Comparison of ENCODE assay signal across 8 cellular contexts in the genomic region with DNA sequence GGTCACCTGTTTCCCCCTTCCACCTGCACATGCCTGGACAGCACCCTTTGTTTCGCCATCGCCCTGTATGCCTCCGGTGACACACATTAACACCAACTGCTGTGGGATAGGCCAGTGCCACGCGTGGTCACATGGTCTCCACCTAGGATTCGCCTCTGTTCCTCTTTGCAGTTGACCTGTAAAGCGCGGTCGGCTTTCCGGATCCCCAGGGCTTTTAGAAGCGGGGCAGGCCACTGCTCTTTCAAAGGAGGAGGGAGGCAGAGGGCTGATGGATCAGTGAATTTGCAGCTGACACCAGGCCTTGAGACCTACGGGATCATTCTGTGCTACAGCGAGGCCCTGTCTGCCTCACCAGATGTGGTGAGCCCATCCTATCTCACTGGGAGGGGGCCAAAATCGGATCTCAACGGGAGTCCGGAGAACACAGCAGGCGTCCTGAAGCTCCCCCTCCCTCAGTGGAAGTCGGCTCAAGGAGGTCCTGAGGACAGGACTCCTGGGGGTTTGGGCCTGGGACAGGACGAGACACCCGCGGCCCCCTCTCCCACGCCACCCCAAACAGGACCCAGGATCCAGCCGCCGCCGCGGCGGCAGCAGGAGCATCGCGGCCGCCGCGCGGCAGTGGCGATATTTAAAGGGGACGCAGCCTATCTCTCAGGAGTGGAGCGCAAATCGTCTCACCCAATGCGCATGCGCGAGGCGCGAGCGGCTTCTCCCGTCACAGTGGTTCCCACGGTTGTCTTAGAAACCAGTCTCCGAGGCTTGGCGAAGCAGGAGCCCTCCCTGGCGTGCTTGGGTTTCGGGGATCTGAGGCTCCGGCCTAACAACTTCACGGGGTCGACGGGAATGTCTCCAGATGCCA.
DNase-seq lines count a peak whose midpoint lies in the region.
"Not testable (repeated sequence)": the region's sequence is repeated elsewhere in the genome, so short reads cannot be mapped to it uniquely, and the experiment has no call there.

No MANE protein-coding gene starts in this region.

- H3K4me1 ChIP-seq in effector memory CD4-positive, alpha-beta T cell (ENCODE audit: control insufficient read depth, insufficient read depth, low read length, poor library complexity, severe bottlenecking); subcutaneous abdominal adipose tissue (ENCODE audit: control insufficient read depth in 5 of 5, insufficient read depth in 5 of 5, low read length in 5 of 5): not testable (repeated sequence)

- H3K9me3 ChIP-seq in effector memory CD4-positive, alpha-beta T cell (ENCODE audit: control insufficient read depth, low read length); subcutaneous abdominal adipose tissue (ENCODE audit: control insufficient read depth in 5 of 5, low read length in 5 of 5): not testable (repeated sequence)

- H3K4me3 ChIP-seq in effector memory CD4-positive, alpha-beta T cell (ENCODE audit: insufficient read depth, low read depth, low read length, poor library complexity, severe bottlenecking): peak overlapping the region; percentile 48
- H3K4me3 ChIP-seq in skin epidermis: peak overlapping the region; percentile 24 to 41 (median 39)
- peak overlapping the region; percentile 22 to 52 (median 30) for H3K4me3 ChIP-seq in subcutaneous abdominal adipose tissue (ENCODE audit: low read depth in 1 of 5, low read length in 5 of 5)

- peak; percentile 82 for DNase-seq in ELF-1 (ENCODE audit: low read depth, low spot score)
- peak; percentile 38 for DNase-seq in MV-4-11 (lab: John Stamatoyannopoulos, UW)
- DNase-seq in T1000 (lab: John Stamatoyannopoulos, UW): peak; percentile 24
- peak; percentile 94 for DNase-seq in activated effector memory CD4-positive, alpha-beta T cell treated with anti-CD3 and anti-CD28 coated beads, Interleukin-2, amount 50 U/mL, for 16 hours
- peak in 2 of 3 donors; percentile 74 to 76 for DNase-seq in effector memory CD4-positive, alpha-beta T cell

- H3K27me3 ChIP-seq in effector memory CD4-positive, alpha-beta T cell (replicated peaks; ENCODE audit: control insufficient read depth, insufficient read depth, low read length, poor library complexity, severe bottlenecking); layer of hippocampus (ENCODE audit: control insufficient read depth, insufficient read depth, low read length); subcutaneous abdominal adipose tissue (ENCODE audit: control insufficient read depth in 5 of 5, insufficient read depth in 4 of 5, low read length in 5 of 5): not testable (repeated sequence)

- H3K9ac ChIP-seq in subcutaneous abdominal adipose tissue (ENCODE audit: low read length in 5 of 5): not testable (repeated sequence)

- not testable (repeated sequence) for H3K36me3 ChIP-seq in effector memory CD4-positive, alpha-beta T cell (ENCODE audit: control insufficient read depth, insufficient read depth, low read length); subcutaneous abdominal adipose tissue (ENCODE audit: control insufficient read depth in 5 of 5, insufficient read depth in 5 of 5, low read length in 5 of 5)

- H3K27ac ChIP-seq in effector memory CD4-positive, alpha-beta T cell (ENCODE audit: insufficient read depth, low read length, poor library complexity, severe bottlenecking): peak overlapping the region; percentile 7
- H3K27ac ChIP-seq in layer of hippocampus (ENCODE audit: low read depth, low read length) (peak overlapping the region; percentile 52), skin epidermis (peak overlapping the region in 7 of 21 experiments; percentile 18 to 75 (median 42))
- not testable (repeated sequence) for H3K27ac ChIP-seq in subcutaneous abdominal adipose tissue (ENCODE audit: low read depth, low read length)

Comparison
In these comparisons a context has a peak if more than half of its experiments do, and no peak if none do; other contexts are left out.
1. DNase-seq: peak in every context shown above with its lines; median percentile 94 in activated effector memory CD4-positive, alpha-beta T cell treated with anti-CD3 and anti-CD28 coated beads, Interleukin-2, amount 50 U/mL, for 16 hours; 82 in ELF-1; 75 in effector memory CD4-positive, alpha-beta T cell; 38 in MV-4-11; 24 in T1000.